In the genomic region with DNA sequence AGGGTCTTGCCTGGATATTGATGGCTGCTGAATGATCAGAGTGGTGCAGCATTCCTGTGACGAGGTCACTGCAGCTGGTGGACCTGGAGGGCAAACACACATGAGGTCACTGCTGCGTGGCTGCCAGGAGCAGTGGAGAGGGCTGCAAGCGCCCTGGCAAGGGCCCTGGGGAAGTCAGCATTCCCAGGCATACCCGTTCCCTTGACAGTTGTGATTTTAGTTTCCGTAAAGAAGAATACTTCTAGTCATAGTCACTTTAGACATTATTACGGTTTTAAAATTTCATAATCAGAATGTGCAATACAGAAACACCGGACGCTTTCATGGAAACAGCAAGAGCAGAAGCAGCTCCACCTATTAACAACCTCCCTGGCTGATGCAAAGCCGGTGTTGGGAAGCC, we compare ENCODE assay signal across 16 cellular contexts.
"Had no signal": no experiment of that assay in that cellular context is flagged by ENCODE, and none has a peak within 500 bp of the region (broad histone marks: within the 10 kb centered on the region; RNA-seq: fewer than 3 reads in every experiment).

No MANE protein-coding gene starts in this region.

- H3K27ac ChIP-seq: brain microvascular endothelial cell, neural progenitor cell, ovary, transverse colon had no signal

- H2AFZ ChIP-seq: neural progenitor cell had no signal

- H3K36me3 ChIP-seq: brain microvascular endothelial cell, neural progenitor cell, ovary, transverse colon had no signal

- ATAC-seq: activated CD4-positive, CD25-positive, alpha-beta regulatory T cell treated with anti-CD3 and anti-CD28 coated beads, Interleukin-2, amount 50 U/mL, for 24 hours had no signal

- H3K4me2 ChIP-seq: neural progenitor cell, smooth muscle cell had no signal

- H3K9ac ChIP-seq: neural progenitor cell had no signal

- H3K4me3 ChIP-seq: neural progenitor cell, ovary, smooth muscle cell, transverse colon had no signal

- H3K27me3 ChIP-seq: brain microvascular endothelial cell, neural progenitor cell, ovary, transverse colon had no signal

- H3K4me1 ChIP-seq: neural progenitor cell had no signal

- DNase-seq: activated naive CD8-positive, alpha-beta T cell treated with anti-CD3 and anti-CD28 coated beads for 36 hours; brain microvascular endothelial cell; cerebellar nuclear complex; effector CD8-positive, alpha-beta T cell; foreskin melanocyte; head of caudate nucleus; naive B cell; ovary; stimulated activated CD4-positive, alpha-beta T cell treated with anti-CD3 and anti-CD28 coated beads, Interleukin-4, amount 100 ng/mL, for 4 hours; stimulated activated CD8-positive, alpha-beta memory T cell treated with anti-CD3 and anti-CD28 coated beads, Interleukin-4, amount 100 ng/mL, for 48 hours; stimulated activated naive CD4-positive, alpha-beta T cell treated with Interleukin-2 at 50 U/mL for 16 hours; T-helper 9 cell; transverse colon had no signal

- H3K9me3 ChIP-seq: ovary, transverse colon had no signal
